ENCODE assay signal across 20 cellular contexts in the genomic region with DNA sequence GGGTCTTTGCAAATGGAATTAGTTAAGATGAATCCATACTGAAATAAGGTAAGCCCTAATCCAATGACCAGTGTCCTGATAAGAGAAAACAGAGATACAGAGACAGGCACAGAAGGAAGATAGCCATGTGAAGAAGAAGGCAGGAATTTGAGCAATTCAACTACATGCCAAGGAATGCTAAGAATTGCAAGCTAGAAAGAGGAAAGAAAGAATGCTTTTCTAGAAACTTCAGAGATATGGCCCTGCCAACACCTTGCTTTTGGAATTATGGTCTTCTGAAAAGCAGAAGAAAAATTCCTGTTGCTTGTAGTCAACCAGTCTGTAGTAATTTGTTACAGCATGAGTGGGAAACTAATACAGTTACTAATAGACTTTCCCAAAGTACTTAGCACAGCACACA.
DNase-seq lines count a peak whose midpoint lies in the region; ATAC-seq and TF ChIP-seq lines count a peak whose summit lies in the region.
"Had no signal": no experiment of that assay in that cellular context is flagged by ENCODE, and none has a peak within 500 bp of the region (broad histone marks: within the 10 kb centered on the region; RNA-seq: fewer than 3 reads in every experiment).

No MANE protein-coding gene starts in this region.

- DNase-seq in Caco-2: no peak
- DNase-seq in NCI-H226: peak; percentile 59
- peak; percentile 25 for DNase-seq in dedifferentiated amniotic fluid mesenchymal stem cell (ENCODE audit: extremely low spot score)
- DNase-seq in kidney tubule cell (ENCODE audit: low spot score): peak; percentile 39
- no peak for DNase-seq in GDM1 (lab: John Stamatoyannopoulos, UW)
- no peak for DNase-seq in activated CD4-positive, alpha-beta T cell treated with anti-CD3 and anti-CD28 coated beads, Interleukin-2, amount 50 U/mL, for 1 hour
- no peak for DNase-seq in ascending aorta (ENCODE audit: low spot score in 2 of 2)
- DNase-seq: AML-193, EL, NCI-H1417 treated with DMSO at 0.1 percent for 48 hours, NCI-H1930, NCI-H2171 treated with DMSO at 0.1 percent for 48 hours, NCI-H510A, Peyer's patch had no signal

- ATAC-seq in HG02970 (IDR thresholded peaks at IDR 0.05; ENCODE audit: low FRiP score, unreplicated experiment): no peak
- ATAC-seq: A549, Right ventricle myocardium inferior had no signal

- peak overlapping the region; percentile 55 for H3K27ac Mint-ChIP-seq in Caco-2 (ENCODE audit: unreplicated experiment)
- H3K27ac Mint-ChIP-seq: CD14-positive monocyte had no signal

- POLR2A ChIA-PET in Caco-2 (lab: Charles Lee): no interaction called here

- H3K4me1 ChIP-seq in Caco-2: peaks cover 19% of the 10 kb centered on the region
- H3K4me1 ChIP-seq in ascending aorta: no peaks in the 10 kb centered on the region
- H3K4me1 ChIP-seq: A549, Peyer's patch had no signal

- TF ChIP-seq CTCF in Caco-2 (IDR thresholded peaks at IDR 0.05; ENCODE audit: insufficient read depth in 1 of 2, low read depth in 1 of 2, low read length in 1 of 2, severe bottlenecking in 1 of 2, unreplicated experiment in 1 of 2) (no peak), ascending aorta (IDR thresholded peaks at IDR 0.05) (no peak)

- CTCF ChIA-PET in Caco-2 (lab: Charles Lee): no interaction called here

- BruUV-seq in Caco-2 (replicated peaks; lab: Mats Ljungman, UMichigan): no TSS peak

- no peaks in the 10 kb centered on the region for H3K27me3 Mint-ChIP-seq in Caco-2 (ENCODE audit: insufficient read depth, unreplicated experiment)

- no peaks in the 10 kb centered on the region for H3K36me3 Mint-ChIP-seq in Caco-2 (ENCODE audit: insufficient read depth, unreplicated experiment)
- H3K36me3 Mint-ChIP-seq: CD14-positive monocyte had no signal

- peaks cover 43% of the 10 kb centered on the region for H3K9me3 Mint-ChIP-seq in Caco-2 (ENCODE audit: unreplicated experiment)

- H3K4me3 ChIP-seq in Caco-2 (ENCODE audit: low read depth, low read length) (no peak overlapping the region), ascending aorta (no peak overlapping the region)
- H3K4me3 ChIP-seq: A549, HAP-1, Peyer's patch had no signal

- H3K9me3 ChIP-seq in Caco-2: no peaks in the 10 kb centered on the region; the same call in 1 of the 2 replicates
- H3K9me3 ChIP-seq in ascending aorta: no peaks in the 10 kb centered on the region
- H3K9me3 ChIP-seq: A549, HAP-1, Peyer's patch had no signal

- H3K4me3 Mint-ChIP-seq in Caco-2 (ENCODE audit: unreplicated experiment): no peak overlapping the region
- H3K4me3 Mint-ChIP-seq: CD14-positive monocyte had no signal

- H3K36me3 ChIP-seq in Caco-2 (ENCODE audit: control insufficient read depth, insufficient read depth, low read length) (no peaks in the 10 kb centered on the region), ascending aorta (no peaks in the 10 kb centered on the region)
- H3K36me3 ChIP-seq: HAP-1, Peyer's patch had no signal

- no peak overlapping the region for H3K27ac ChIP-seq in ascending aorta
- H3K27ac ChIP-seq: A549, HL-60, Peyer's patch had no signal

- H3K4me1 Mint-ChIP-seq in Caco-2 (ENCODE audit: low read depth, unreplicated experiment): peaks cover 15% of the 10 kb centered on the region
- H3K4me1 Mint-ChIP-seq: CD14-positive monocyte had no signal

- no peaks in the 10 kb centered on the region for H3K27me3 ChIP-seq in Caco-2 (replicated peaks; ENCODE audit: control insufficient read depth, insufficient read depth, low read length)
- H3K27me3 ChIP-seq in ascending aorta: no peaks in the 10 kb centered on the region
- H3K27me3 ChIP-seq: Peyer's patch had no signal

- intact Hi-C loops in Caco-2 (cut with micrococcal nuclease; ENCODE audit: unreplicated experiment): no loop called here
- intact Hi-C loops in ascending aorta (cut with DNase I): no loop called here

Comparison
In these comparisons a context has a peak if more than half of its experiments do, and no peak if none do; other contexts are left out.
1. DNase-seq: peak in NCI-H226 (single experiment), dedifferentiated amniotic fluid mesenchymal stem cell (single experiment) and kidney tubule cell (single experiment); none in Caco-2 (0 of 2), GDM1 (single experiment), activated CD4-positive, alpha-beta T cell treated with anti-CD3 and anti-CD28 coated beads, Interleukin-2, amount 50 U/mL, for 1 hour (single experiment) and ascending aorta (0 of 2).